ENCODE assay signal across 15 cellular contexts in genomic region chr5:151219138-151219537, GRCh38. TPM values are rescaled to one million over a fixed set of nuclear protein-coding genes. Genes with fewer than 3 reads are reported as not detected.
DNase-seq lines count a peak whose midpoint lies in the region; ATAC-seq lines count a peak whose summit lies in the region.
"Had no signal": no experiment of that assay in that cellular context is flagged by ENCODE, and none has a peak within 500 bp of the region (broad histone marks: within the 10 kb centered on the region; RNA-seq: fewer than 3 reads in every experiment).

No MANE protein-coding gene starts in this region.

- no peaks in the 10 kb centered on the region for H3K9me3 ChIP-seq in T-helper 17 cell (ENCODE audit: control insufficient read depth, low read length, poor library complexity, severe bottlenecking)

- H3K4me3 Mint-ChIP-seq in T-helper 17 cell (peak overlapping the region; percentile 73), memory B cell (no peak overlapping the region)
- peak overlapping the region; percentile 1 to 51 for H3K4me3 Mint-ChIP-seq in stimulated activated naive B cell treated with anti-CD40 and anti-IgM and Interleukin-4, amounts not matched to agents 10 μg/mL and 1 μg/mL and 100 μg/mL, for 72 hours
- H3K4me3 Mint-ChIP-seq: HFFc6 had no signal

- intact Hi-C loops in left cardiac atrium (cut with DNase I), result no loop called here

- DNase-seq in activated effector memory CD4-positive, alpha-beta T cell treated with anti-CD3 and anti-CD28 coated beads, Interleukin-2, amount 50 U/mL, for 16 hours, result peak; percentile 46
- DNase-seq in activated effector memory CD4-positive, alpha-beta T cell treated with Interleukin-2 at 50 U/mL for 16 hours, result no peak
- no peak for DNase-seq in T-helper 17 cell
- DNase-seq in memory B cell (ENCODE audit: low spot score in 2 of 2), result no peak
- no peak for DNase-seq in stimulated activated naive B cell treated with anti-CD40 and anti-IgM and Interleukin-4, amounts not matched to agents 10 μg/mL and 1 μg/mL and 100 μg/mL, for 72 hours
- DNase-seq in retina, result no peak
- DNase-seq in hypothalamus (lab: John Stamatoyannopoulos, UW), result no peak
- DNase-seq in left cardiac atrium, result no peak
- DNase-seq: ACHN, Calu3, GDM1, HFFc6, mammary epithelial cell, SHP77 had no signal

- H3K27ac Mint-ChIP-seq in T-helper 17 cell, result peak overlapping the region; percentile 100
- peak overlapping the region; percentile 22 for H3K27ac Mint-ChIP-seq in memory B cell
- H3K27ac Mint-ChIP-seq in stimulated activated naive B cell treated with anti-CD40 and anti-IgM and Interleukin-4, amounts not matched to agents 10 μg/mL and 1 μg/mL and 100 μg/mL, for 72 hours, result peak overlapping the region; percentile 21
- H3K27ac Mint-ChIP-seq: HFFc6 had no signal

- H3K9me3 Mint-ChIP-seq in memory B cell, result no peaks in the 10 kb centered on the region
- no peaks in the 10 kb centered on the region for H3K9me3 Mint-ChIP-seq in stimulated activated naive B cell treated with anti-CD40 and anti-IgM and Interleukin-4, amounts not matched to agents 10 μg/mL and 1 μg/mL and 100 μg/mL, for 72 hours
- H3K9me3 Mint-ChIP-seq: HFFc6 had no signal

- peaks cover 5% of the 10 kb centered on the region for H3K36me3 Mint-ChIP-seq in T-helper 17 cell (ENCODE audit: low read depth)
- peaks cover 29% of the 10 kb centered on the region for H3K36me3 Mint-ChIP-seq in memory B cell
- H3K36me3 Mint-ChIP-seq in stimulated activated naive B cell treated with anti-CD40 and anti-IgM and Interleukin-4, amounts not matched to agents 10 μg/mL and 1 μg/mL and 100 μg/mL, for 72 hours, result peaks cover 51 to 59% of the 10 kb centered on the region in 2 donors

- H3K4me1 Mint-ChIP-seq in T-helper 17 cell (peaks cover 75% of the 10 kb centered on the region), memory B cell (peaks cover 72% of the 10 kb centered on the region)
- H3K4me1 Mint-ChIP-seq in stimulated activated naive B cell treated with anti-CD40 and anti-IgM and Interleukin-4, amounts not matched to agents 10 μg/mL and 1 μg/mL and 100 μg/mL, for 72 hours, result peaks cover 72 to 94% of the 10 kb centered on the region in 2 donors

- ATAC-seq in T-helper 17 cell (no peak), memory B cell (ENCODE audit: low read depth) (no peak), left cardiac atrium (no peak)
- no peak for ATAC-seq in stimulated activated naive B cell treated with anti-CD40 and anti-IgM and Interleukin-4, amounts not matched to agents 10 μg/mL and 1 μg/mL and 100 μg/mL, for 72 hours (replicated peaks)
- ATAC-seq: esophagus mucosa had no signal

- H3K27me3 Mint-ChIP-seq in T-helper 17 cell, result no peaks in the 10 kb centered on the region
- H3K27me3 Mint-ChIP-seq in memory B cell, result no peaks in the 10 kb centered on the region
- H3K27me3 Mint-ChIP-seq in stimulated activated naive B cell treated with anti-CD40 and anti-IgM and Interleukin-4, amounts not matched to agents 10 μg/mL and 1 μg/mL and 100 μg/mL, for 72 hours, result no peaks in the 10 kb centered on the region

RNA-seq across cellular contexts. Expression of gene CCDC69, which starts 4.8 kb away (rescaled TPM):
- 10 to 100 TPM; 74.7 to 82.5 TPM for total RNA-seq in T-helper 17 cell
- total RNA-seq in left cardiac atrium, result 100 to 1,000 TPM; 148 to 161 TPM

RNA-seq across cellular contexts. Expression of gene GM2A, which starts 33.8 kb away (rescaled TPM):
- total RNA-seq in T-helper 17 cell (10 to 100 TPM in 1 of 2 donors, 1 to 10 TPM in 1; 6.0 to 13.4 TPM), left cardiac atrium (10 to 100 TPM; 29.9 to 33.1 TPM)

Comparison
In these comparisons a context has a peak if more than half of its experiments do, and no peak if none do; other contexts are left out.
1. H3K27ac Mint-ChIP-seq: peak in every context shown above with its lines; median percentile 100 in T-helper 17 cell; 22 in memory B cell; 21 in stimulated activated naive B cell treated with anti-CD40 and anti-IgM and Interleukin-4, amounts not matched to agents 10 μg/mL and 1 μg/mL and 100 μg/mL, for 72 hours.